ENCODE assay signal across 1 cellular context in genomic region chr1:8591547-8591946, GRCh38.
TF ChIP-seq lines count a peak whose summit lies in the region.

No MANE protein-coding gene starts in this region.

TF ChIP-seq in WTC11, 78 proteins besides CTCF, POLR2A, EP300 and RAD21 (continued from another document):
- no peak for TF ChIP-seq ATF3 (CRISPR knock-in tag; conservative IDR thresholded peaks at IDR 0.05)
- no peak for TF ChIP-seq E2F4 (CRISPR knock-in tag; IDR thresholded peaks at IDR 0.05; ENCODE audit: borderline replicate concordance, low read depth)
- TF ChIP-seq TCF7 (CRISPR knock-in tag; IDR thresholded peaks at IDR 0.05; ENCODE audit: low read depth) = no peak
- TF ChIP-seq ZNF416 (CRISPR knock-in tag; IDR thresholded peaks at IDR 0.05) = no peak
- no peak for TF ChIP-seq SOX15 (CRISPR knock-in tag; IDR thresholded peaks at IDR 0.05)
- TF ChIP-seq FOXP4 (CRISPR knock-in tag; IDR thresholded peaks at IDR 0.05) = no peak
